Comparison of ENCODE assay signal across 6 cellular contexts in the genomic region with DNA sequence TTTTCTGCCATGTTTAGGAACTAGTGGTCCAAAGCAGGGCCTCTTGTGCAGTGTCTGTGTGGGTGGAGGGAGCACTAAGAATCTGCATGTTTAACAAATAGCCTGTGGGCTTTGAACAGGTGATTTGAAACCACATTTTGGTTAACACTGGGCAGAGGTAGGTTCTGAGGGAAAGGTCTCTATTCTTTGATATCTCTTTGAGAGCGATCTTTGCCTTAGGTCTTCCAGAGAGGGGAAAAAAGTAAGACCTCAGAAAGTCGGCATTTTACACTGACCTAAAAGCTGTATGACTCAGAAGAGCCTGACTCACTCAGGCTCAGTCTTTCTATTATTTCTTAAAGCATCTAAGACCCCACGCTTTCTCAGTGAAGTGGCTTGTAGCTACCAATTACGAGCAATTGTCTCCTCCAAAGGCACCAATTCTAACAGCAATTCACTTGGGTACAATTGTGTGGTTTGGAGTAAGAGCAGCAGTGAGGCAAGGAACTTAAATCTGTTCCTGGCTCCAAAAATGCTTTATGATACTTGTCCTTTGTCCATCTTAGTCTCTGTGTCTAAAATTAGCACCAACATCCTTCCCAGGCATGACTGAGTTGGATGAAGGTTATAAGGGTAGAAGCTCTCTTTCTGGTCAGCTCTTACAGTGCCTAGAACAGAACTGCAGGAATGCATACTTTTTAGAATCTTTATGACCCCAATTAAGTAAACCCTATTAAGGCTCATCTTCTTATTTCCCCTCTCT. TPM values are rescaled to one million over a fixed set of nuclear protein-coding genes. Genes with fewer than 3 reads are reported as not detected.
DNase-seq lines count a peak whose midpoint lies in the region; ATAC-seq and TF ChIP-seq lines count a peak whose summit lies in the region.

No MANE protein-coding gene starts in this region.

- 66 to 77% methylated on average over 4 of the region's 4 CpGs for WGBS in sigmoid colon, 2 donors

- H3K27ac ChIP-seq in sigmoid colon (peak overlapping the region; percentile 22 to 57 (median 30)), Peyer's patch (peak overlapping the region in 2 of 4 donors; percentile 7 to 19)

- H3K36me3 Mint-ChIP-seq in central memory CD8-positive, alpha-beta T cell (ENCODE audit: insufficient read depth): peaks cover 37% of the 10 kb centered on the region

- DNase-seq in MV-4-11 (lab: John Stamatoyannopoulos, UW): peak; percentile 7
- no peak for DNase-seq in central memory CD8-positive, alpha-beta T cell (ENCODE audit: low spot score in 2 of 2)
- no peak for DNase-seq in sigmoid colon
- DNase-seq in Peyer's patch: no peak

- H3K36me3 ChIP-seq in sigmoid colon: peaks cover 11 to 93% (median 40%) of the 10 kb centered on the region in 4 donors
- H3K36me3 ChIP-seq in Peyer's patch: peaks cover 2 to 77% (median 9%) of the 10 kb centered on the region in 3 donors

- peak overlapping the region; percentile 57 for H3K27ac Mint-ChIP-seq in central memory CD8-positive, alpha-beta T cell (ENCODE audit: low read depth)

- H3K27me3 Mint-ChIP-seq in central memory CD8-positive, alpha-beta T cell: no peaks in the 10 kb centered on the region

- no peak for TF ChIP-seq CTCF in sigmoid colon (IDR thresholded peaks at IDR 0.05)
- no peak for TF ChIP-seq CTCF in Peyer's patch (IDR thresholded peaks at IDR 0.05)

- H3K4me3 ChIP-seq in sigmoid colon: no peak overlapping the region
- H3K4me3 ChIP-seq in Peyer's patch: no peak overlapping the region

- no peaks in the 10 kb centered on the region for H3K9me3 Mint-ChIP-seq in central memory CD8-positive, alpha-beta T cell

- peaks cover 30% of the 10 kb centered on the region for H3K4me1 Mint-ChIP-seq in central memory CD8-positive, alpha-beta T cell

- H3K4me1 ChIP-seq in sigmoid colon: peaks cover 0 to 14% (median 6%) of the 10 kb centered on the region in 4 donors
- no peaks in the 10 kb centered on the region for H3K4me1 ChIP-seq in Peyer's patch

- no peak for TF ChIP-seq EP300 in sigmoid colon (IDR thresholded peaks at IDR 0.05)

- H3K9me3 ChIP-seq in sigmoid colon: no peaks in the 10 kb centered on the region
- H3K9me3 ChIP-seq in Peyer's patch: no peaks in the 10 kb centered on the region

- intact Hi-C loops in sigmoid colon (cut with DNase I): no loop called here

- no peaks in the 10 kb centered on the region for H3K27me3 ChIP-seq in sigmoid colon
- H3K27me3 ChIP-seq in Peyer's patch: no peaks in the 10 kb centered on the region

- H3K4me3 Mint-ChIP-seq in central memory CD8-positive, alpha-beta T cell: no peak overlapping the region

- no peak for ATAC-seq in central memory CD8-positive, alpha-beta T cell (replicated peaks; ENCODE audit: extremely low read depth, poor library complexity, severe bottlenecking)
- ATAC-seq in GM21825 (IDR thresholded peaks at IDR 0.05; ENCODE audit: unreplicated experiment) (no peak), GM21515 (IDR thresholded peaks at IDR 0.05; ENCODE audit: unreplicated experiment) (no peak)

- TF ChIP-seq POLR2A in sigmoid colon (IDR thresholded peaks at IDR 0.05) (no peak), Peyer's patch (IDR thresholded peaks at IDR 0.05) (no peak)

RNA-seq across cellular contexts. Expression of a gene that starts 8.8 kb away (rescaled TPM):
- total RNA-seq in sigmoid colon (10 to 100 TPM; 34.1 to 37.5 (median 35.3) TPM), Peyer's patch (10 to 100 TPM; 32.3 to 38.6 (median 34.7) TPM)
- polyA plus RNA-seq in sigmoid colon: 10 to 100 TPM; 25.2 to 45.5 (median 40.0) TPM

RNA-seq across cellular contexts. Expression of a gene that starts 39.7 kb away (rescaled TPM):
- total RNA-seq in sigmoid colon (10 to 100 TPM; 30.0 to 42.9 (median 34.7) TPM), Peyer's patch (10 to 100 TPM; 40.6 to 57.0 (median 48.5) TPM)
- polyA plus RNA-seq in sigmoid colon: 10 to 100 TPM in 1 of 3 donors, 1 to 10 TPM in 2; 3.6 to 12.5 (median 5.1) TPM

RNA-seq across cellular contexts. Expression of a gene that starts 52.3 kb away (rescaled TPM):
- 10 to 100 TPM in 3 of 4 donors, 1 to 10 TPM in 1; 4.2 to 23.5 (median 19.2) TPM for total RNA-seq in sigmoid colon
- 10 to 100 TPM; 18.6 to 36.3 (median 23.3) TPM for polyA plus RNA-seq in sigmoid colon
- total RNA-seq in Peyer's patch: 10 to 100 TPM; 15.7 to 36.4 (median 25.0) TPM

RNA-seq across cellular contexts. Expression of a gene that starts 56.1 kb away (rescaled TPM):
- 10 to 100 TPM in 2 of 4 donors, 1 to 10 TPM in 2; 3.6 to 15.6 (median 9.7) TPM for total RNA-seq in sigmoid colon
- 1 to 10 TPM; 1.2 to 9.1 (median 1.6) TPM for polyA plus RNA-seq in sigmoid colon
- 10 to 100 TPM in 2 of 4 donors, 1 to 10 TPM in 2; 7.3 to 28.1 (median 10.8) TPM for total RNA-seq in Peyer's patch

RNA-seq across cellular contexts. Expression of a gene that starts 57.9 kb away (rescaled TPM):
- total RNA-seq in sigmoid colon (1 to 10 TPM; 3.6 to 4.6 (median 4.0) TPM), Peyer's patch (10 to 100 TPM in 3 of 4 donors, 1 to 10 TPM in 1; 9.2 to 18.3 (median 14.9) TPM)
- polyA plus RNA-seq in sigmoid colon: 1 to 10 TPM; 1.2 to 4.6 (median 4.6) TPM
